In genomic region chr11:6572215-6572614, GRCh38 we compare ENCODE assay signal across 15 cellular contexts. TPM values are rescaled to one million over a fixed set of nuclear protein-coding genes. Genes with fewer than 3 reads are reported as not detected.
DNase-seq lines count a peak whose midpoint lies in the region; ATAC-seq and TF ChIP-seq lines count a peak whose summit lies in the region.
"Had no signal": no experiment of that assay in that cellular context is flagged by ENCODE, and none has a peak within 500 bp of the region (broad histone marks: within the 10 kb centered on the region; RNA-seq: fewer than 3 reads in every experiment).

No MANE protein-coding gene starts in this region.

- DNase-seq in AG08396 (ENCODE audit: low spot score) (peak; percentile 84), M059J (ENCODE audit: low read depth) (peak; percentile 70), choroid plexus epithelial cell (ENCODE audit: low read depth) (peak; percentile 79), kidney glomerular epithelial cell (lab: John Stamatoyannopoulos, UW) (peak; percentile 12), sciatic nerve (ENCODE audit: low spot score) (no peak), G401 (ENCODE audit: low spot score) (no peak)
- no peak for DNase-seq in central memory CD4-positive, alpha-beta T cell
- DNase-seq: ACHN; activated gamma-delta T cell treated with Interleukin-2 at 50 U/mL for 16 hours; mesendoderm; NK-92 treated with Interleukin-12 subunit alpha and Interleukin-12 subunit beta, amount 100 ng/mL, for 24 hours; stimulated activated CD4-positive, alpha-beta T cell treated with anti-CD3 and anti-CD28 coated beads, Interleukin-12 subunit alpha, Interleukin-12 subunit beta, amount 100 ng/mL, for 4 hours had no signal

- no peak overlapping the region for H3K4me3 ChIP-seq in choroid plexus epithelial cell (ENCODE audit: low read depth, low read length)
- H3K4me3 ChIP-seq: SJSA1 had no signal

- TF ChIP-seq CTCF in choroid plexus epithelial cell (conservative IDR thresholded peaks at IDR 0.05; ENCODE audit: low read depth, low read length) = no peak

- ATAC-seq in sciatic nerve (no peak), GM18873 (IDR thresholded peaks at IDR 0.05; ENCODE audit: low FRiP score, unreplicated experiment) (no peak)
- ATAC-seq: HCT116 had no signal

- intact Hi-C loops in sciatic nerve (cut with DNase I) = no loop called here

- in situ Hi-C loops in G401 (cut with HindIII; ENCODE audit: low sequenced_read_pairs) = no loop called here

RNA-seq across cellular contexts. Expression of gene RRP8, which starts 31.2 kb away (rescaled TPM):
- total RNA-seq in M059J (2014; rRNA removed; shearing (Covaris generic)) = 18.0 and 18.8 TPM in 2 replicates
- total RNA-seq in sciatic nerve = 20.9 TPM
- total RNA-seq in G401 (2014; rRNA removed; shearing (Covaris generic)) = 20.3 and 22.2 TPM in 2 replicates

RNA-seq across cellular contexts. Expression of gene ILK, which starts 31.4 kb away (rescaled TPM):
- 152 and 201 TPM in 2 replicates for total RNA-seq in M059J (2014; rRNA removed; shearing (Covaris generic))
- 208 TPM for total RNA-seq in sciatic nerve
- total RNA-seq in G401 (2014; rRNA removed; shearing (Covaris generic)) = 112 and 149 TPM in 2 replicates

RNA-seq across cellular contexts. Expression of gene TAF10, which starts 39.8 kb away (rescaled TPM):
- total RNA-seq in M059J (2014; rRNA removed; shearing (Covaris generic)) = 108 and 133 TPM in 2 replicates
- 79.4 TPM for total RNA-seq in sciatic nerve
- 62.1 and 64.5 TPM in 2 replicates for total RNA-seq in G401 (2014; rRNA removed; shearing (Covaris generic))

RNA-seq across cellular contexts. Expression of gene TPP1, which starts 47.0 kb away (rescaled TPM):
- 57.4 and 94.6 TPM in 2 replicates for total RNA-seq in M059J (2014; rRNA removed; shearing (Covaris generic))
- total RNA-seq in sciatic nerve = 100 TPM
- total RNA-seq in G401 (2014; rRNA removed; shearing (Covaris generic)) = 9.8 and 26.9 TPM in 2 replicates

Comparison
In these comparisons a context has a peak if more than half of its experiments do, and no peak if none do; other contexts are left out.
1. DNase-seq: peak in AG08396 (single experiment), M059J (single experiment), choroid plexus epithelial cell (single experiment) and kidney glomerular epithelial cell (single experiment); none in sciatic nerve (single experiment), central memory CD4-positive, alpha-beta T cell (single experiment) and G401 (single experiment).